7 cellular contexts compared by ENCODE assay signal in genomic region chr3:50237754-50238548, GRCh38.
DNase-seq lines count a peak whose midpoint lies in the region; ATAC-seq, FAIRE-seq and TF ChIP-seq lines count a peak whose summit lies in the region.

No MANE protein-coding gene starts in this region.

- ATAC-seq in GM18520 (IDR thresholded peaks at IDR 0.05; ENCODE audit: unreplicated experiment) (peak; percentile 28), HG03342 (IDR thresholded peaks at IDR 0.05; ENCODE audit: unreplicated experiment) (peak; percentile 27)

- no peaks in the 10 kb centered on the region for H3K36me3 Mint-ChIP-seq in nephron progenitor cell (ENCODE audit: low read depth)
- no peaks in the 10 kb centered on the region for H3K36me3 Mint-ChIP-seq in stimulated activated naive CD8-positive, alpha-beta T cell treated with anti-CD3 and anti-CD28 coated beads, Interleukin-15, Interleukin-2, amounts not matched to agents 100 ng/mL and 50 ng/mL, for 24 hours (ENCODE audit: low read depth)

- peak overlapping the region; percentile 94 for H3K4me3 Mint-ChIP-seq in nephron progenitor cell
- peak overlapping the region; percentile 95 for H3K4me3 Mint-ChIP-seq in stimulated activated naive CD8-positive, alpha-beta T cell treated with anti-CD3 and anti-CD28 coated beads, Interleukin-15, Interleukin-2, amounts not matched to agents 100 ng/mL and 50 ng/mL, for 24 hours

- no peaks in the 10 kb centered on the region for H3K9me3 Mint-ChIP-seq in nephron progenitor cell
- H3K9me3 Mint-ChIP-seq in stimulated activated naive CD8-positive, alpha-beta T cell treated with anti-CD3 and anti-CD28 coated beads, Interleukin-15, Interleukin-2, amounts not matched to agents 100 ng/mL and 50 ng/mL, for 24 hours = no peaks in the 10 kb centered on the region

- no peak for TF ChIP-seq CTCF in nephron progenitor cell (IDR thresholded peaks at IDR 0.05)

- peak overlapping the region; percentile 90 for H3K27ac Mint-ChIP-seq in nephron progenitor cell
- H3K27ac Mint-ChIP-seq in stimulated activated naive CD8-positive, alpha-beta T cell treated with anti-CD3 and anti-CD28 coated beads, Interleukin-15, Interleukin-2, amounts not matched to agents 100 ng/mL and 50 ng/mL, for 24 hours = peak overlapping the region; percentile 92

- DNase-seq in RCC 7860 (ENCODE audit: low spot score) (peak; percentile 78), fibroblast of peridontal ligament (ENCODE audit: extremely low read depth) (peak; percentile 70), nephron progenitor cell (peak; percentile 70)
- DNase-seq in activated T-helper 1 cell treated with anti-CD3 and anti-CD28 coated beads, Interleukin-2, amount 50 U/mL, for 16 hours (ENCODE audit: low read depth in 1 of 2, low spot score in 1 of 2) = peak; percentile 74 to 79

- H3K27me3 Mint-ChIP-seq in nephron progenitor cell (ENCODE audit: low read depth, poor library complexity) = peaks cover under 1% of the 10 kb centered on the region
- H3K27me3 Mint-ChIP-seq in stimulated activated naive CD8-positive, alpha-beta T cell treated with anti-CD3 and anti-CD28 coated beads, Interleukin-15, Interleukin-2, amounts not matched to agents 100 ng/mL and 50 ng/mL, for 24 hours = no peaks in the 10 kb centered on the region

- peaks cover 82% of the 10 kb centered on the region for H3K4me1 Mint-ChIP-seq in nephron progenitor cell
- H3K4me1 Mint-ChIP-seq in stimulated activated naive CD8-positive, alpha-beta T cell treated with anti-CD3 and anti-CD28 coated beads, Interleukin-15, Interleukin-2, amounts not matched to agents 100 ng/mL and 50 ng/mL, for 24 hours (ENCODE audit: low read depth) = peaks cover 56% of the 10 kb centered on the region

- FAIRE-seq in RCC 7860 (lab: Jason Lieb, UNC) = peak; percentile 68

Comparison
In these comparisons a context has a peak if more than half of its experiments do, and no peak if none do; other contexts are left out.
1. Peak in every context shown above with its lines: DNase-seq and ATAC-seq.